In genomic region chr22:17106785-17107546, GRCh38 we compare ENCODE assay signal across 9 cellular contexts. TPM values are rescaled to one million over a fixed set of nuclear protein-coding genes. Genes with fewer than 3 reads are reported as not detected.
A peak's percentile ranks its signal among the peaks of the same experiment; 100 is the strongest.
DNase-seq lines count a peak whose midpoint lies in the region; ATAC-seq lines count a peak whose summit lies in the region.
"Had no signal": no experiment of that assay in that cellular context is flagged by ENCODE, and none has a peak within 500 bp of the region (broad histone marks: within the 10 kb centered on the region; RNA-seq: fewer than 3 reads in every experiment).

No MANE protein-coding gene starts in this region.

- ATAC-seq in effector memory CD8-positive, alpha-beta T cell (replicated peaks) = peak; percentile 43
- peak; percentile 64 for ATAC-seq in stimulated activated naive CD8-positive, alpha-beta T cell treated with anti-CD3 and anti-CD28 coated beads, Interleukin-15, Interleukin-2, amounts not matched to agents 100 U/mL and 50 U/mL, for 24 hours
- ATAC-seq in esophagus mucosa = no peak

- no peaks in the 10 kb centered on the region for H3K27me3 Mint-ChIP-seq in T-helper 1 cell treated with Interleukin-12 subunit alpha and Interleukin-12 subunit beta and Interleukin-4 antibody, amounts not matched to agents 30 μg/mL and 1 μg/mL, for 36 hours (ENCODE audit: low read depth)
- no peaks in the 10 kb centered on the region for H3K27me3 Mint-ChIP-seq in effector memory CD8-positive, alpha-beta T cell

- peak overlapping the region; percentile 83 for H3K27ac Mint-ChIP-seq in T-helper 1 cell treated with Interleukin-12 subunit alpha and Interleukin-12 subunit beta and Interleukin-4 antibody, amounts not matched to agents 30 μg/mL and 1 μg/mL, for 36 hours
- H3K27ac Mint-ChIP-seq in effector memory CD8-positive, alpha-beta T cell = peak overlapping the region in 1 of 2 donors; percentile 79

- peaks cover 68% of the 10 kb centered on the region for H3K36me3 Mint-ChIP-seq in T-helper 1 cell treated with Interleukin-12 subunit alpha and Interleukin-12 subunit beta and Interleukin-4 antibody, amounts not matched to agents 30 μg/mL and 1 μg/mL, for 36 hours (ENCODE audit: low read depth)
- peaks cover 59% of the 10 kb centered on the region for H3K36me3 Mint-ChIP-seq in effector memory CD8-positive, alpha-beta T cell (ENCODE audit: insufficient read depth)

- H3K4me3 Mint-ChIP-seq in T-helper 1 cell treated with Interleukin-12 subunit alpha and Interleukin-12 subunit beta and Interleukin-4 antibody, amounts not matched to agents 30 μg/mL and 1 μg/mL, for 36 hours = peak overlapping the region; percentile 64
- peak overlapping the region in 1 of 2 donors; percentile 37 for H3K4me3 Mint-ChIP-seq in effector memory CD8-positive, alpha-beta T cell

- peak; percentile 39 for DNase-seq in activated T-cell treated with anti-CD3 and anti-CD28 coated beads, Interleukin-2, amount 50 U/mL, for 1 hour
- no peak for DNase-seq in activated T-cell treated with anti-CD3 and anti-CD28 coated beads for 4 hours
- DNase-seq in effector memory CD8-positive, alpha-beta T cell = no peak
- peak; percentile 42 for DNase-seq in stimulated activated naive CD8-positive, alpha-beta T cell treated with anti-CD3 and anti-CD28 coated beads, Interleukin-15, Interleukin-2, amounts not matched to agents 100 U/mL and 50 U/mL, for 24 hours
- no peak for DNase-seq in NCI-H187 treated with DMSO at 0.1 percent for 48 hours (lab: John Stamatoyannopoulos, UW)
- no peak for DNase-seq in kidney tubule cell (ENCODE audit: low spot score)
- DNase-seq: occipital lobe had no signal

- peaks cover 48% of the 10 kb centered on the region for H3K4me1 Mint-ChIP-seq in T-helper 1 cell treated with Interleukin-12 subunit alpha and Interleukin-12 subunit beta and Interleukin-4 antibody, amounts not matched to agents 30 μg/mL and 1 μg/mL, for 36 hours (ENCODE audit: low read depth)
- peaks cover 3 to 18% of the 10 kb centered on the region in 2 donors for H3K4me1 Mint-ChIP-seq in effector memory CD8-positive, alpha-beta T cell (ENCODE audit: low read depth in 2 of 2)

- H3K9me3 Mint-ChIP-seq in T-helper 1 cell treated with Interleukin-12 subunit alpha and Interleukin-12 subunit beta and Interleukin-4 antibody, amounts not matched to agents 30 μg/mL and 1 μg/mL, for 36 hours = no peaks in the 10 kb centered on the region
- no peaks in the 10 kb centered on the region for H3K9me3 Mint-ChIP-seq in effector memory CD8-positive, alpha-beta T cell

RNA-seq across cellular contexts. Expression of gene TMEM121B, which starts 14.2 kb away (rescaled TPM):
- total RNA-seq in esophagus mucosa = 0.28 TPM

RNA-seq across cellular contexts. Expression of gene IL17RA, which starts 22.2 kb away (rescaled TPM):
- total RNA-seq in esophagus mucosa = 8.0 TPM

RNA-seq across cellular contexts. Expression of gene HDHD5, which starts 52.1 kb away (rescaled TPM):
- 20.1 TPM for total RNA-seq in esophagus mucosa

Comparison
In these comparisons a context has a peak if more than half of its experiments do, and no peak if none do; other contexts are left out.
1. DNase-seq: peak in activated T-cell treated with anti-CD3 and anti-CD28 coated beads, Interleukin-2, amount 50 U/mL, for 1 hour (single experiment) and stimulated activated naive CD8-positive, alpha-beta T cell treated with anti-CD3 and anti-CD28 coated beads, Interleukin-15, Interleukin-2, amounts not matched to agents 100 U/mL and 50 U/mL, for 24 hours (single experiment); none in activated T-cell treated with anti-CD3 and anti-CD28 coated beads for 4 hours (single experiment), effector memory CD8-positive, alpha-beta T cell (0 of 3), NCI-H187 treated with DMSO at 0.1 percent for 48 hours (single experiment) and kidney tubule cell (single experiment).